In the genomic region with DNA sequence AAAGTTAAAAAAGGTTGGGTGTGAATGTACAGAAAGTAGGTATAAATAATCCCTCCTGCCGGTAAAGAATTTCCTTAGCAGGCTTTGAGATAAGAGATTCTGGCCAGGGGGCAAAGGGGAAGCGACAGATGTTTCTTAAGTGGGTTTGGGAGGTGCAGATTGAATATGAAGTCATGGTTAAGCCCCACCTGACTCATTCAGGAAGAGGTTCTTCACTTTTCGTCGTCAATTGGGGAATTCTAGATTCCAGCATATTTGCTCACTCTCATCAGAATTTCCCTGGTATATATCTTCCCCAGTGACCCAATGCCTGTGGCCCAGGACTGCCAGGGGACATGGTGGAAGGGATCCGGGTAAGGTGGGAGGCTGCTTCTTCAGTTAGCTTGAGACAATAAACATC, we compare ENCODE assay signal across 1 cellular context.
TF ChIP-seq lines count a peak whose summit lies in the region.

No MANE protein-coding gene starts in this region.

TF ChIP-seq in SK-N-SH treated with all-trans-retinoic acid at 6 μM for 48 hours, 23 proteins besides CTCF, POLR2A, EP300 and RAD21 (continued from another document):
- TF ChIP-seq TSHZ2 (CRISPR knock-in tag; IDR thresholded peaks at IDR 0.05) (no peak), BACH2 (CRISPR knock-in tag; IDR thresholded peaks at IDR 0.05; ENCODE audit: borderline replicate concordance) (no peak), GLIS3 (CRISPR knock-in tag; IDR thresholded peaks at IDR 0.05) (no peak), SNAI2 (CRISPR knock-in tag; IDR thresholded peaks at IDR 0.05) (no peak), TCF4 (CRISPR knock-in tag; IDR thresholded peaks at IDR 0.05; ENCODE audit: borderline replicate concordance) (no peak), ARNTL (CRISPR knock-in tag; IDR thresholded peaks at IDR 0.05; ENCODE audit: borderline replicate concordance, low read depth) (no peak)
